ENCODE assay signal across 15 cellular contexts in the genomic region with DNA sequence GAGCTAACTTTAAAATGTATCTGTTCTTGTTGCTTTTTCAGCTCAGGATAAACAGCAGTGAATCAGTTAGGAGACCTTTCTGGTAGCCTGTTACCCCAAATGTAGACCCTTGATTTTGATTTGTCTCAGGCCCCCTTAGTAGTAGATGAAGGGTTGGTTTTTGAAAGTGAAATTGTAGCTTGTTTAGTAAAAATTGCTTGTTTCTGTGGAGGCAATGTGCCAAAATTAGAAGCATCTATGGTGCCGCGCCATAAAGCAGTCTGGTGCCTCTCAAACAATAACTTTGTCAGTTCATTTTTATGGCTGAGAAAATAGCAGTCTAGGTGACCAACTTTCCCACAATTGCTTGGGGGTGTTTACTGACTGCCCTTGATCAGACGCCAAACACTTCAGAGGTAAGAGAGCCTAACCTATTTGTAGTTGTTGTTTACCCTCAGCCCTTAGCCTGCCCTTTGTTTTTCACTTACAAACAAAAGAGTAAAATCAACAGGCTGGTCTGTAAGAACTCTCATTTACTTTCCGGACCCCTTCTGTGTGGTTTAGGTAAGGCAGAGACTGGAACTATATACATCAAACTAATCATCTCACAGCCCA.
A peak's percentile ranks its signal among the peaks of the same experiment; 100 is the strongest.
DNase-seq lines count a peak whose midpoint lies in the region; ATAC-seq and TF ChIP-seq lines count a peak whose summit lies in the region.
"Had no signal": no experiment of that assay in that cellular context is flagged by ENCODE, and none has a peak within 500 bp of the region (broad histone marks: within the 10 kb centered on the region; RNA-seq: fewer than 3 reads in every experiment).

No MANE protein-coding gene starts in this region.

- peak overlapping the region; percentile 61 for H3K4me3 Mint-ChIP-seq in natural killer cell
- H3K4me3 Mint-ChIP-seq: activated CD4-positive, alpha-beta T cell treated with anti-CD3 and anti-CD28 coated beads for 36 hours; CD4-positive, CD25-positive, alpha-beta regulatory T cell; effector memory CD8-positive, alpha-beta T cell; naive thymus-derived CD8-positive, alpha-beta T cell had no signal

- DNase-seq in ELF-1 (ENCODE audit: low read depth, low spot score) (peak; percentile 36), NCI-H1105 (lab: John Stamatoyannopoulos, UW) (peak; percentile 96), NCI-H774 (lab: John Stamatoyannopoulos, UW) (peak; percentile 88), natural killer cell (no peak), NCI-H82 (lab: John Stamatoyannopoulos, UW) (no peak), RPMI8226 (no peak)
- DNase-seq: CD4-positive, CD25-positive, alpha-beta regulatory T cell; effector memory CD8-positive, alpha-beta T cell; kidney glomerular epithelial cell; MG63; naive thymus-derived CD8-positive, alpha-beta T cell; substantia nigra had no signal

- no peaks in the 10 kb centered on the region for H3K27me3 Mint-ChIP-seq in natural killer cell (ENCODE audit: low read depth in 2 of 2)
- H3K27me3 Mint-ChIP-seq: activated CD4-positive, alpha-beta T cell treated with anti-CD3 and anti-CD28 coated beads for 36 hours; CD4-positive, CD25-positive, alpha-beta regulatory T cell; effector memory CD8-positive, alpha-beta T cell; naive thymus-derived CD8-positive, alpha-beta T cell had no signal

- H3K36me3 Mint-ChIP-seq in natural killer cell: no peaks in the 10 kb centered on the region
- H3K36me3 Mint-ChIP-seq: CD4-positive, CD25-positive, alpha-beta regulatory T cell had no signal

- peaks cover 78 to 85% of the 10 kb centered on the region in 2 donors for H3K4me1 Mint-ChIP-seq in natural killer cell

- ATAC-seq in natural killer cell (peak in 1 of 3 donors; percentile 16), HG03097 (IDR thresholded peaks at IDR 0.05; ENCODE audit: low FRiP score, unreplicated experiment) (no peak), HG03460 (IDR thresholded peaks at IDR 0.05; ENCODE audit: unreplicated experiment) (no peak)
- ATAC-seq: effector memory CD8-positive, alpha-beta T cell; naive thymus-derived CD8-positive, alpha-beta T cell had no signal

- no peaks in the 10 kb centered on the region for H3K9me3 Mint-ChIP-seq in natural killer cell
- H3K9me3 Mint-ChIP-seq: effector memory CD8-positive, alpha-beta T cell had no signal

- no peak for TF ChIP-seq CTCF in natural killer cell (IDR thresholded peaks at IDR 0.05)

- H3K27ac Mint-ChIP-seq in natural killer cell: peak overlapping the region; percentile 86
- H3K27ac Mint-ChIP-seq: activated CD4-positive, alpha-beta T cell treated with anti-CD3 and anti-CD28 coated beads for 36 hours; effector memory CD8-positive, alpha-beta T cell had no signal

- intact Hi-C loops in natural killer cell (cut with micrococcal nuclease): loop anchor here (5.0 to 10.0 kb wide), 3 partner anchors 42 to 109 kb away; no protein-coding TSS in a partner anchor

Comparison
In these comparisons a context has a peak if more than half of its experiments do, and no peak if none do; other contexts are left out.
1. DNase-seq: peak in ELF-1 (single experiment), NCI-H1105 (single experiment) and NCI-H774 (single experiment); none in natural killer cell (single experiment), NCI-H82 (single experiment) and RPMI8226 (single experiment).